Comparison of ENCODE assay signal across 15 cellular contexts in genomic region chr4:86670739-86671138, GRCh38.
DNase-seq lines count a peak whose midpoint lies in the region; ATAC-seq, FAIRE-seq and TF ChIP-seq lines count a peak whose summit lies in the region.
"Had no signal": no experiment of that assay in that cellular context is flagged by ENCODE, and none has a peak within 500 bp of the region (broad histone marks: within the 10 kb centered on the region; RNA-seq: fewer than 3 reads in every experiment).

No MANE protein-coding gene starts in this region.

- peak; percentile 40 to 73 for ATAC-seq in activated T-cell treated with anti-CD3 and anti-CD28 coated beads, Interleukin-2, amount 50 U/mL, for 72 hours (replicated peaks in 1 of 2)
- ATAC-seq in RWPE2 (ENCODE audit: low read depth) = peak; percentile 95
- ATAC-seq in HG03460 (IDR thresholded peaks at IDR 0.05; ENCODE audit: unreplicated experiment) = no peak

- H3K27ac ChIP-seq in RWPE2 (ENCODE audit: poor library complexity, severe bottlenecking) (peak overlapping the region; percentile 33), small intestine (ENCODE audit: low read depth in 1 of 2, low read length in 1 of 2) (no peak overlapping the region), testis (no peak overlapping the region)

- H3K27ac Mint-ChIP-seq in activated T-cell treated with anti-CD3 and anti-CD28 coated beads, Interleukin-2, amount 50 U/mL, for 72 hours = peak overlapping the region; percentile 76
- peak overlapping the region; percentile 38 for H3K27ac Mint-ChIP-seq in type B pancreatic cell
- H3K27ac Mint-ChIP-seq: memory B cell had no signal

- TF ChIP-seq CTCF in RWPE2 (IDR thresholded peaks at IDR 0.05; ENCODE audit: poor library complexity, severe bottlenecking) = no peak
- TF ChIP-seq CTCF in fibroblast of pulmonary artery (IDR thresholded peaks at IDR 0.05; ENCODE audit: low read length, missing control alignments) = no peak
- no peak for TF ChIP-seq CTCF in type B pancreatic cell (conservative IDR thresholded peaks at IDR 0.05)
- no peak for TF ChIP-seq CTCF in testis (IDR thresholded peaks at IDR 0.05)

- peaks cover 21% of the 10 kb centered on the region for H3K4me1 ChIP-seq in RWPE2 (ENCODE audit: insufficient read depth, poor library complexity, severe bottlenecking)
- no peaks in the 10 kb centered on the region for H3K4me1 ChIP-seq in small intestine (ENCODE audit: control insufficient read depth in 2 of 2, insufficient read depth in 1 of 2, low read depth in 1 of 2, low read length in 1 of 2)
- H3K4me1 ChIP-seq in testis = no peaks in the 10 kb centered on the region

- H3K27me3 ChIP-seq in RWPE2 (ENCODE audit: insufficient read depth, poor library complexity, severe bottlenecking) = no peaks in the 10 kb centered on the region
- no peaks in the 10 kb centered on the region for H3K27me3 ChIP-seq in small intestine (ENCODE audit: control insufficient read depth in 2 of 2, insufficient read depth in 2 of 2, low read length in 2 of 2)
- no peaks in the 10 kb centered on the region for H3K27me3 ChIP-seq in testis

- no peak for DNase-seq in activated T-cell treated with anti-CD3 and anti-CD28 coated beads, Interleukin-2, amount 50 U/mL, for 72 hours
- no peak for DNase-seq in activated T-cell treated with anti-CD3 and anti-CD28 coated beads, Interleukin-2, amount 50 U/mL, for 48 hours
- DNase-seq in RWPE2 (ENCODE audit: low spot score) = no peak
- DNase-seq in fibroblast of pulmonary artery (ENCODE audit: low read depth) = peak; percentile 84
- no peak for DNase-seq in type B pancreatic cell (ENCODE audit: extremely low spot score, unreplicated experiment)
- no peak for DNase-seq in small intestine
- no peak for DNase-seq in testis
- DNase-seq: DMS79, NCI-H1417 treated with DMSO at 0.1 percent for 48 hours, NCI-H526 treated with DMSO at 0.1 percent for 48 hours, nucleus accumbens, SIG-M5 had no signal

- no peak for FAIRE-seq in small intestine (lab: Jason Lieb, UNC)
- FAIRE-seq: H1 had no signal

- TF ChIP-seq POLR2A in testis (IDR thresholded peaks at IDR 0.05) = no peak

- 89 to 92% (median 89%) methylated on average over 2 of the region's 2 CpGs for WGBS in small intestine, 3 donors
- WGBS in testis, 2 donors = 93 to 95% methylated on average over 2 of the region's 2 CpGs

- no peaks in the 10 kb centered on the region for H3K36me3 Mint-ChIP-seq in activated T-cell treated with anti-CD3 and anti-CD28 coated beads, Interleukin-2, amount 50 U/mL, for 72 hours (ENCODE audit: insufficient read depth in 2 of 2)
- peaks cover 27% of the 10 kb centered on the region for H3K36me3 Mint-ChIP-seq in type B pancreatic cell
- H3K36me3 Mint-ChIP-seq: memory B cell had no signal

- H3K4me3 Mint-ChIP-seq in activated T-cell treated with anti-CD3 and anti-CD28 coated beads, Interleukin-2, amount 50 U/mL, for 72 hours = peak overlapping the region in 1 of 2 donors; percentile 58
- no peak overlapping the region for H3K4me3 Mint-ChIP-seq in type B pancreatic cell
- H3K4me3 Mint-ChIP-seq: memory B cell had no signal

- no peaks in the 10 kb centered on the region for H3K9me3 Mint-ChIP-seq in activated T-cell treated with anti-CD3 and anti-CD28 coated beads, Interleukin-2, amount 50 U/mL, for 72 hours
- H3K9me3 Mint-ChIP-seq in type B pancreatic cell = peaks cover 5% of the 10 kb centered on the region

- intact Hi-C loops in testis (cut with DNase I; ENCODE audit: low total_unique reads) = no loop called here

- H3K4me3 ChIP-seq in RWPE2 (ENCODE audit: severe bottlenecking) (no peak overlapping the region), fibroblast of pulmonary artery (replicated peaks; ENCODE audit: low read depth, low read length) (no peak overlapping the region), small intestine (ENCODE audit: low read depth in 1 of 2, low read length in 2 of 2) (no peak overlapping the region), testis (no peak overlapping the region)

- H3K9me3 ChIP-seq in RWPE2 (ENCODE audit: severe bottlenecking) = no peaks in the 10 kb centered on the region
- no peaks in the 10 kb centered on the region for H3K9me3 ChIP-seq in small intestine (ENCODE audit: control insufficient read depth, low read depth)
- H3K9me3 ChIP-seq in testis = no peaks in the 10 kb centered on the region

- no peaks in the 10 kb centered on the region for H3K4me1 Mint-ChIP-seq in activated T-cell treated with anti-CD3 and anti-CD28 coated beads, Interleukin-2, amount 50 U/mL, for 72 hours (ENCODE audit: low read depth)
- H3K4me1 Mint-ChIP-seq in type B pancreatic cell (ENCODE audit: unreplicated experiment) = peaks cover 4% of the 10 kb centered on the region
- H3K4me1 Mint-ChIP-seq: memory B cell had no signal

- H3K27me3 Mint-ChIP-seq in activated T-cell treated with anti-CD3 and anti-CD28 coated beads, Interleukin-2, amount 50 U/mL, for 72 hours (ENCODE audit: low read depth) = no peaks in the 10 kb centered on the region
- H3K27me3 Mint-ChIP-seq in type B pancreatic cell = no peaks in the 10 kb centered on the region
- H3K27me3 Mint-ChIP-seq: memory B cell had no signal

- H3K36me3 ChIP-seq in RWPE2 (ENCODE audit: low read depth) (peaks cover 12% of the 10 kb centered on the region; the same call in 1 of the 2 replicates), small intestine (ENCODE audit: control insufficient read depth in 2 of 2, insufficient read depth in 2 of 2, low read length in 2 of 2) (no peaks in the 10 kb centered on the region), testis (ENCODE audit: low read depth, missing control alignments) (no peaks in the 10 kb centered on the region)
